ENCODE assay signal across 10 cellular contexts in the genomic region with DNA sequence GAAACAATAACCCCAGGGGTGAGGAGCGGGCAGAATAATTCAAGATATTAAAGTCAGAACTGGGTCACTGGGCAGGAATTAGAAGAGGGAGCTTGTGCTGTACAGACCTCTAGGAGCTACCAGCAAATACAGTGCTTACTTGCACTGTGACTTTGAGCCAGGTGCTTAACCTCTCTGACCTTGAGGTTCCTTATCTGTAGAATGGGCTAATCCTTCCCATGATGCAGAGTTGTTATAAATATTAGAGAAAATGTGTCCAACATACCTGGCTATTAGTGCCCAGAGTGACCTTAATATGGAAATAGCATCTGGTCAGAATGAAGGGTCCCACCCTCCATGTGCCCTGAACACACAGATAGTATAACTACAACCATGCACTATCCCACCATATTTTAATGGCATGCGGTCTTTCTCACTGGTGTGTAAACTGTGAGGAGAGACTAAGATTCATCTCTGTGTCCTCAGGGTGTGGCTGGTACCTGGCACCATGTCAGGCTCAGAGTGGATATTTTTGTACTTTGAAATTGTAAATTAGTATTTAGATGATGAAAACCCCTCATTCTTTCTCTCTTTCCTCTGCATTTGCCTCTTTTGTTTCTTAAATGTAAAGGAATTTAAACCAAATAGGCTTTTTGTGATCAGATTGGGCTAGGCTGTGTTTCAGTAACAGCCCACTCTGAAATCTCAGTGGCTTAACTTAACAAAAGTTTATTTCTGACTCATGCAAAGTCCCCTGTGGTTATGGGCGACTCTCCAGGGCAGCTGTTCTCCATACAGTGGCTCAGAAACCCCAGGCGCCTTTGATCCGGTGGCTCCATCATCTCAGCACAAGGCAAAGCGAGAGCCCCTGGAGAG. TPM values are rescaled to one million over a fixed set of nuclear protein-coding genes. Genes with fewer than 3 reads are reported as not detected.
A peak's percentile ranks its signal among the peaks of the same experiment; 100 is the strongest.
DNase-seq lines count a peak whose midpoint lies in the region; ATAC-seq and TF ChIP-seq lines count a peak whose summit lies in the region.
"Had no signal": no experiment of that assay in that cellular context is flagged by ENCODE, and none has a peak within 500 bp of the region (broad histone marks: within the 10 kb centered on the region; RNA-seq: fewer than 3 reads in every experiment).

No MANE protein-coding gene starts in this region.

- DNase-seq in T1000 (lab: John Stamatoyannopoulos, UW) (peak; percentile 68), myocyte (ENCODE audit: low read depth) (peak; percentile 92), esophagus muscularis mucosa (ENCODE audit: extremely low spot score) (no peak), activated gamma-delta T cell treated with Interleukin-2 at 50 U/mL for 16 hours (no peak), NCI-H82 treated with DMSO at 0.1 percent for 48 hours (lab: John Stamatoyannopoulos, UW; ENCODE audit: unreplicated experiment) (no peak)
- DNase-seq: central memory CD4-positive, alpha-beta T cell; stimulated activated CD4-positive, alpha-beta T cell treated with anti-CD3 and anti-CD28 coated beads, Interleukin-4, amount 100 ng/mL, for 24 hours had no signal

- intact Hi-C loops in esophagus muscularis mucosa (cut with DNase I) = no loop called here

- no peaks in the 10 kb centered on the region for H3K36me3 ChIP-seq in esophagus muscularis mucosa

- ATAC-seq in GM18498 (IDR thresholded peaks at IDR 0.05; ENCODE audit: unreplicated experiment) = peak; percentile 57
- peak; percentile 50 for ATAC-seq in HG03064 (IDR thresholded peaks at IDR 0.05; ENCODE audit: low read depth, unreplicated experiment)
- ATAC-seq in HG03135 (IDR thresholded peaks at IDR 0.05; ENCODE audit: unreplicated experiment) = no peak

- TF ChIP-seq POLR2A in esophagus muscularis mucosa (IDR thresholded peaks at IDR 0.05; ENCODE audit: low read depth) = no peak

- TF ChIP-seq CTCF in esophagus muscularis mucosa (IDR thresholded peaks at IDR 0.05) = no peak

- no peak for TF ChIP-seq EP300 in esophagus muscularis mucosa (IDR thresholded peaks at IDR 0.05)

- H3K4me1 ChIP-seq in esophagus muscularis mucosa = peaks cover 0 to 4% (median 0%) of the 10 kb centered on the region in 4 donors

- H3K27me3 ChIP-seq in esophagus muscularis mucosa = no peaks in the 10 kb centered on the region

- no peak overlapping the region for H3K4me3 ChIP-seq in esophagus muscularis mucosa

- no peaks in the 10 kb centered on the region for H3K9me3 ChIP-seq in esophagus muscularis mucosa

- 64% methylated on average over 4 of the region's 6 CpGs for WGBS in esophagus muscularis mucosa

- no peak overlapping the region for H3K27ac ChIP-seq in esophagus muscularis mucosa (replicated peaks in 1 of 4)

RNA-seq across cellular contexts. Expression of a gene that starts 60.0 kb away (rescaled TPM):
- 2.5 and 3.0 TPM in 2 replicates for total RNA-seq in myocyte
- polyA plus RNA-seq in myocyte (2012) = 2.7 TPM
- total RNA-seq in esophagus muscularis mucosa = 1 to 10 TPM; 5.1 to 7.3 (median 6.5) TPM

Comparison
In these comparisons a context has a peak if more than half of its experiments do, and no peak if none do; other contexts are left out.
1. DNase-seq: peak in T1000 (single experiment) and myocyte (single experiment); none in esophagus muscularis mucosa (single experiment), activated gamma-delta T cell treated with Interleukin-2 at 50 U/mL for 16 hours (single experiment) and NCI-H82 treated with DMSO at 0.1 percent for 48 hours (single experiment).